In genomic region chr6:6810727-6811126, GRCh38 we compare ENCODE assay signal across 1 cellular context.
TF ChIP-seq lines count a peak whose summit lies in the region.

No MANE protein-coding gene starts in this region.

TF ChIP-seq in SK-N-SH treated with all-trans-retinoic acid at 6 μM for 48 hours, 23 proteins besides CTCF, POLR2A, EP300 and RAD21 (continued from another document):
- no peak for TF ChIP-seq ZNF565 (CRISPR knock-in tag; conservative IDR thresholded peaks at IDR 0.05; ENCODE audit: low read depth)
- no peak for TF ChIP-seq TOX (CRISPR knock-in tag; IDR thresholded peaks at IDR 0.05; ENCODE audit: borderline replicate concordance)
- TF ChIP-seq POU6F1 (CRISPR knock-in tag; IDR thresholded peaks at IDR 0.05; ENCODE audit: borderline replicate concordance, low read depth) = no peak
- no peak for TF ChIP-seq CSRNP3 (CRISPR knock-in tag; IDR thresholded peaks at IDR 0.05)
- TF ChIP-seq ZC3H10 (CRISPR knock-in tag; IDR thresholded peaks at IDR 0.05) = no peak
- no peak for TF ChIP-seq CSDC2 (CRISPR knock-in tag; IDR thresholded peaks at IDR 0.05)
- no peak for TF ChIP-seq CREB5 (CRISPR knock-in tag; IDR thresholded peaks at IDR 0.05; ENCODE audit: low read depth)
- TF ChIP-seq PPARA (CRISPR knock-in tag; IDR thresholded peaks at IDR 0.05; ENCODE audit: borderline replicate concordance) = no peak
- no peak for TF ChIP-seq TCF4 (CRISPR knock-in tag; IDR thresholded peaks at IDR 0.05; ENCODE audit: borderline replicate concordance)
- TF ChIP-seq ESRRG (CRISPR knock-in tag; IDR thresholded peaks at IDR 0.05) = no peak
- no peak for TF ChIP-seq ZFP3 (CRISPR knock-in tag; IDR thresholded peaks at IDR 0.05)
